Comparison of ENCODE assay signal across 8 cellular contexts in the genomic region with DNA sequence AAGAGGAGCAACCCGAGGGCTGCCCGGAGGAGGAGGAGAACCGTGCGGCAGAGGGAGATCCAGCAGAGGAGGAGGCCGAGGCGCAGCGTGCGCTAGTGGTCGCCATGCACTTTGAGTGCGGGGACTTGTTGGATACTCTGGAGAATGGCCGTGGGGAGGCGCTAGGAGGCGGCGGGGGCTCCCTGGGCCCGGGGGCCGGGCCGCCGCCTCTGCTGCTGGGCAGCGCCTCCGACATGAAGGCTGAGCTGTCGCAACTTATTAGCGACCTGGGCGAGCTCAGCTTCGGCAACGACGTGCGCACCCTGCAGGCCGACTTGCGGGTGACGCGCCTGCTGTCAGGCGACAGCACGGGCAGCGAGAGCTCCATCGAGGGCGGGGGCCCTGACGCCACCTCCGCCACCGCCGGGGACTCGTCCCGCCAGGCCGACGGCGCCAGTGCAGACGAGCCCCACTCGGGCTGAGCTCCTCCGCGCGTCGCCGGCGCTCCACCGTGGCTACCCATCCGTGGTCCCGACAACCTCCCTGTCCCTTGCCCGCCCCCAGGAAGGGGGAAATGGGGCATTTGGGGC. TPM values are rescaled to one million over a fixed set of nuclear protein-coding genes. Genes with fewer than 3 reads are reported as not detected.
DNase-seq lines count a peak whose midpoint lies in the region; ATAC-seq and TF ChIP-seq lines count a peak whose summit lies in the region.

No MANE protein-coding gene starts in this region.

- no peaks in the 10 kb centered on the region for H3K9me3 Mint-ChIP-seq in activated CD4-positive, alpha-beta memory T cell treated with anti-CD3 and anti-CD28 coated beads for 36 hours

- CTCF ChIA-PET in BJ (lab: Yijun Ruan, JAX), result interaction anchor here (0.5 to 8.0 kb wide), 14 partner anchors 15 to 582 kb away, joined by 3 to 97 read pairs (median 4); partner anchors contain the start of gene LSG1
- CTCF ChIA-PET in activated CD4-positive, alpha-beta memory T cell treated with anti-CD3 and anti-CD28 coated beads for 36 hours (lab: Charles Lee), result interaction anchor here (0.6 to 4.1 kb wide), 25 partner anchors 10 to 862 kb away, joined by 3 to 131 read pairs (median 5); partner anchors contain the start of genes LSG1 and XXYLT1

- H3K27me3 ChIP-seq in BJ (ENCODE audit: control insufficient read depth, insufficient read depth, low read length), result no peaks in the 10 kb centered on the region
- H3K27me3 ChIP-seq in effector memory CD4-positive, alpha-beta T cell (replicated peaks; ENCODE audit: control insufficient read depth, insufficient read depth, low read length, poor library complexity, severe bottlenecking), result no peaks in the 10 kb centered on the region

- no peak for DNase-seq in BJ (ENCODE audit: low read depth)
- DNase-seq in NCI-H1436 treated with DMSO at 0.1 percent for 48 hours (lab: John Stamatoyannopoulos, UW), result peak; percentile 35
- peak; percentile 87 for DNase-seq in activated CD4-positive, alpha-beta memory T cell treated with anti-CD3 and anti-CD28 coated beads for 36 hours
- DNase-seq in effector memory CD4-positive, alpha-beta T cell, result peak; percentile 57 to 66 (median 64)
- DNase-seq in stimulated activated CD8-positive, alpha-beta memory T cell treated with anti-CD3 and anti-CD28 coated beads, Interleukin-2, amount 100 ng/mL, for 48 hours (ENCODE audit: low read depth in 2 of 2), result peak; percentile 69 to 78

- peak overlapping the region; percentile 71 for H3K27ac Mint-ChIP-seq in activated CD4-positive, alpha-beta memory T cell treated with anti-CD3 and anti-CD28 coated beads for 36 hours

- H3K36me3 ChIP-seq in BJ (ENCODE audit: control insufficient read depth, insufficient read depth, low read length) (peaks cover 6% of the 10 kb centered on the region), mesodermal cell (ENCODE audit: control insufficient read depth, insufficient read depth, low read length) (peaks cover 16% of the 10 kb centered on the region)
- no peaks in the 10 kb centered on the region for H3K36me3 ChIP-seq in effector memory CD4-positive, alpha-beta T cell (ENCODE audit: control insufficient read depth, insufficient read depth, low read length)

- peak overlapping the region; percentile 56 for H3K27ac ChIP-seq in effector memory CD4-positive, alpha-beta T cell (ENCODE audit: insufficient read depth, low read length, poor library complexity, severe bottlenecking)
- H3K27ac ChIP-seq in mesodermal cell (ENCODE audit: low read depth, low read length, severe bottlenecking), result peak overlapping the region; percentile 91

- H3K4me3 Mint-ChIP-seq in activated CD4-positive, alpha-beta memory T cell treated with anti-CD3 and anti-CD28 coated beads for 36 hours, result peak overlapping the region; percentile 91

- ATAC-seq in GM21381 (IDR thresholded peaks at IDR 0.05; ENCODE audit: unreplicated experiment) (peak; percentile 37), HG03469 (IDR thresholded peaks at IDR 0.05; ENCODE audit: unreplicated experiment) (no peak)

- peaks cover 59% of the 10 kb centered on the region for H3K4me1 Mint-ChIP-seq in activated CD4-positive, alpha-beta memory T cell treated with anti-CD3 and anti-CD28 coated beads for 36 hours (ENCODE audit: low read depth)

- intact Hi-C loops in activated CD4-positive, alpha-beta memory T cell treated with anti-CD3 and anti-CD28 coated beads for 36 hours (cut with micrococcal nuclease), result loop anchor here (5.0 to 10.0 kb wide), 7 partner anchors 200 to 1220 kb away; partner anchors contain the start of genes ACAP2, ATP13A3, PPP1R2 and TNK2

- peaks cover 8% of the 10 kb centered on the region for H3K27me3 Mint-ChIP-seq in activated CD4-positive, alpha-beta memory T cell treated with anti-CD3 and anti-CD28 coated beads for 36 hours

- H3K4me3 ChIP-seq in BJ (ENCODE audit: low read depth, low read length) (peak overlapping the region; percentile 71), mesodermal cell (ENCODE audit: extremely low read depth, insufficient read depth, low read length, poor library complexity, severe bottlenecking) (peak overlapping the region; percentile 87)
- peak overlapping the region; percentile 81 for H3K4me3 ChIP-seq in effector memory CD4-positive, alpha-beta T cell (ENCODE audit: insufficient read depth, low read depth, low read length, poor library complexity, severe bottlenecking)

- WGBS in mesodermal cell (ENCODE audit: insufficient coverage in 2 of 2), 2 experiments, result 2% methylated on average over 51 to 57 of the region's 57 CpGs

- peak; percentile 32 for TF ChIP-seq CTCF in BJ (IDR thresholded peaks at IDR 0.05; ENCODE audit: insufficient read depth, low read depth, low read length)

- POLR2A ChIA-PET in BJ (lab: Charles Lee), result interaction anchor here (1.3 kb wide), 1 partner anchor 16 kb away, joined by 9 read pairs; the partner anchor contains the start of gene LSG1
- POLR2A ChIA-PET in activated CD4-positive, alpha-beta memory T cell treated with anti-CD3 and anti-CD28 coated beads for 36 hours (lab: Charles Lee), result interaction anchor here (0.8 to 6.8 kb wide), 5 partner anchors 14 to 583 kb away, joined by 3 to 107 read pairs (median 3); partner anchors contain the start of genes LSG1 and XXYLT1

- peaks cover 2% of the 10 kb centered on the region for H3K36me3 Mint-ChIP-seq in activated CD4-positive, alpha-beta memory T cell treated with anti-CD3 and anti-CD28 coated beads for 36 hours

- no peaks in the 10 kb centered on the region for H3K9me3 ChIP-seq in effector memory CD4-positive, alpha-beta T cell (ENCODE audit: control insufficient read depth, low read length)
- no peaks in the 10 kb centered on the region for H3K9me3 ChIP-seq in mesodermal cell (ENCODE audit: control insufficient read depth, low read length)

- H3K4me1 ChIP-seq in effector memory CD4-positive, alpha-beta T cell (ENCODE audit: control insufficient read depth, insufficient read depth, low read length, poor library complexity, severe bottlenecking), result peaks cover 31% of the 10 kb centered on the region
- peaks cover 11% of the 10 kb centered on the region for H3K4me1 ChIP-seq in mesodermal cell (ENCODE audit: control insufficient read depth, insufficient read depth, low read length, poor library complexity, severe bottlenecking)

RNA-seq across cellular contexts. Expression of gene FAM43A, which starts 2.0 kb away (rescaled TPM):
- 12.2 and 14.6 TPM in 2 replicates for polyA plus RNA-seq in BJ (2011; rRNA removed)
- 3.9 and 4.6 TPM in 2 replicates for polyA minus RNA-seq in BJ (2011; rRNA and poly(A)+ RNA removed)
- 1 to 10 TPM; 7.4 to 8.5 TPM for total RNA-seq in activated CD4-positive, alpha-beta memory T cell treated with anti-CD3 and anti-CD28 coated beads for 36 hours
- polyA plus RNA-seq in mesodermal cell (2013, experiment 1 of 2), result 25.7 TPM
- 21.7 TPM for polyA plus RNA-seq in mesodermal cell (2013, experiment 2 of 2)

RNA-seq across cellular contexts. Expression of gene LSG1, which starts 15.7 kb away (rescaled TPM):
- polyA plus RNA-seq in BJ (2011; rRNA removed), result 23.9 and 35.4 TPM in 2 replicates
- polyA minus RNA-seq in BJ (2011; rRNA and poly(A)+ RNA removed), result 21.9 and 35.2 TPM in 2 replicates
- total RNA-seq in activated CD4-positive, alpha-beta memory T cell treated with anti-CD3 and anti-CD28 coated beads for 36 hours, result 10 to 100 TPM; 34.6 to 35.3 TPM
- polyA plus RNA-seq in mesodermal cell (2013, experiment 1 of 2), result 18.1 TPM
- 19.1 TPM for polyA plus RNA-seq in mesodermal cell (2013, experiment 2 of 2)

RNA-seq across cellular contexts. Expression of gene TMEM44, which starts 54.5 kb away (rescaled TPM):
- 11.7 and 17.7 TPM in 2 replicates for polyA plus RNA-seq in BJ (2011; rRNA removed)
- 8.9 and 9.6 TPM in 2 replicates for polyA minus RNA-seq in BJ (2011; rRNA and poly(A)+ RNA removed)
- 1 to 10 TPM; 4.0 to 5.8 TPM for total RNA-seq in activated CD4-positive, alpha-beta memory T cell treated with anti-CD3 and anti-CD28 coated beads for 36 hours
- polyA plus RNA-seq in mesodermal cell (2013, experiment 1 of 2), result 16.7 TPM
- polyA plus RNA-seq in mesodermal cell (2013, experiment 2 of 2), result 12.4 TPM
